In genomic region chr6:10449751-10450150, GRCh38 we compare ENCODE assay signal across 1 cellular context.
TF ChIP-seq lines count a peak whose summit lies in the region.

No MANE protein-coding gene starts in this region.

TF ChIP-seq in K562, 482 proteins besides CTCF, POLR2A, EP300 and RAD21 (continued from another document):
- TF ChIP-seq, protein P1, sequence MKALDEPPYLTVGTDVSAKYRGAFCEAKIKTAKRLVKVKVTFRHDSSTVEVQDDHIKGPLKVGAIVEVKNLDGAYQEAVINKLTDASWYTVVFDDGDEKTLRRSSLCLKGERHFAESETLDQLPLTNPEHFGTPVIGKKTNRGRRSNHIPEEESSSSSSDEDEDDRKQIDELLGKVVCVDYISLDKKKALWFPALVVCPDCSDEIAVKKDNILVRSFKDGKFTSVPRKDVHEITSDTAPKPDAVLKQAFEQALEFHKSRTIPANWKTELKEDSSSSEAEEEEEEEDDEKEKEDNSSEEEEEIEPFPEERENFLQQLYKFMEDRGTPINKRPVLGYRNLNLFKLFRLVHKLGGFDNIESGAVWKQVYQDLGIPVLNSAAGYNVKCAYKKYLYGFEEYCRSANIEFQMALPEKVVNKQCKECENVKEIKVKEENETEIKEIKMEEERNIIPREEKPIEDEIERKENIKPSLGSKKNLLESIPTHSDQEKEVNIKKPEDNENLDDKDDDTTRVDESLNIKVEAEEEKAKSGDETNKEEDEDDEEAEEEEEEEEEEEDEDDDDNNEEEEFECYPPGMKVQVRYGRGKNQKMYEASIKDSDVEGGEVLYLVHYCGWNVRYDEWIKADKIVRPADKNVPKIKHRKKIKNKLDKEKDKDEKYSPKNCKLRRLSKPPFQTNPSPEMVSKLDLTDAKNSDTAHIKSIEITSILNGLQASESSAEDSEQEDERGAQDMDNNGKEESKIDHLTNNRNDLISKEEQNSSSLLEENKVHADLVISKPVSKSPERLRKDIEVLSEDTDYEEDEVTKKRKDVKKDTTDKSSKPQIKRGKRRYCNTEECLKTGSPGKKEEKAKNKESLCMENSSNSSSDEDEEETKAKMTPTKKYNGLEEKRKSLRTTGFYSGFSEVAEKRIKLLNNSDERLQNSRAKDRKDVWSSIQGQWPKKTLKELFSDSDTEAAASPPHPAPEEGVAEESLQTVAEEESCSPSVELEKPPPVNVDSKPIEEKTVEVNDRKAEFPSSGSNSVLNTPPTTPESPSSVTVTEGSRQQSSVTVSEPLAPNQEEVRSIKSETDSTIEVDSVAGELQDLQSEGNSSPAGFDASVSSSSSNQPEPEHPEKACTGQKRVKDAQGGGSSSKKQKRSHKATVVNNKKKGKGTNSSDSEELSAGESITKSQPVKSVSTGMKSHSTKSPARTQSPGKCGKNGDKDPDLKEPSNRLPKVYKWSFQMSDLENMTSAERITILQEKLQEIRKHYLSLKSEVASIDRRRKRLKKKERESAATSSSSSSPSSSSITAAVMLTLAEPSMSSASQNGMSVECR (CRISPR knock-in tag; IDR thresholded peaks at IDR 0.05), result no peak
- no peak for TF ChIP-seq SAFB2 (IDR thresholded peaks at IDR 0.05; ENCODE audit: borderline replicate concordance, low read depth, low read length, severe bottlenecking)
